8 cellular contexts compared by ENCODE assay signal in the genomic region with DNA sequence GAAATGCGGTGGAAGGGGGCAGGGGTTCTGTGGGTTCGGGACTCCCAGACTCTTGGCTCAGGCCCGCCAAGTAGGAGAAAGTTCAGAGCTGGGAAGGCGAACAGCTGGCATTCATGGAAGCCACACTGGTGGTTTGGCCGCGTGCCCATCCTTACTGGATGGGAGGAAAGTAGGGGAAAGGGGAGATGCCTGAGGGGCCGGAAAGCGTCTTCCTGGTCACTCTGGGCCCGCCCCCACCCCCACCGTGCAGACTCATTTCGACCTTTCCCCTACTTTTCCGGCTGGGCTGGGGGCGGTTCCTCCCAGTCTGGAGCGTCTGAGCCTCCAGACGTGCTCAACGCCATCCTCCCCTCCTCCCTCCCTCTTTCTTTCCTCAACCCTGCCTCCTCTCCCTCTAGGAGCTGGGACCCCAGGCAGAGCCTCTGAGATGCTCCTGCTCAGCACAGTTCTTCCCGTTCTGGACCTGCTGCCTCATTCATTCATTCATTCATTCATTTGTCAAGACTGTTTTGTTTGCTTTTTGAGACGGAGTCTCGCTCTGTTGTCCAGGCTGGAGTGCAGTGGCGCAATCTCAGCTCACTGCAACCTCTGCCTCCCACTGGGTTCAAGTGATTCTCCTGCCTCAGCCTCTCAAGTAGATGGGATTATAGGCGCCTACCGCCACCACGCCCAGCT. TPM values are rescaled to one million over a fixed set of nuclear protein-coding genes. Genes with fewer than 3 reads are reported as not detected.
A peak's percentile ranks its signal among the peaks of the same experiment; 100 is the strongest.
DNase-seq lines count a peak whose midpoint lies in the region; ATAC-seq and TF ChIP-seq lines count a peak whose summit lies in the region.

No MANE protein-coding gene starts in this region.

- ATAC-seq in HG03039 (IDR thresholded peaks at IDR 0.05; ENCODE audit: unreplicated experiment): no peak

- H3K9me3 Mint-ChIP-seq in activated CD4-positive, alpha-beta T cell treated with anti-CD3 and anti-CD28 coated beads, Interleukin-2, amount 10 ng/mL, durations not matched to agents 24 days and 14 days: no peaks in the 10 kb centered on the region
- H3K9me3 Mint-ChIP-seq in activated T-helper 1 cell treated with anti-CD3 and anti-CD28 coated beads, Interleukin-12 subunit alpha, Interleukin-12 subunit beta, Interleukin-2, Interleukin-4 antibody, amounts not matched to agents 30 ng/mL and 10 ng/mL and 1 ng/mL, durations not matched to agents 14 hours and 24 hours and 36 hours: no peaks in the 10 kb centered on the region
- H3K9me3 Mint-ChIP-seq in activated naive CD4-positive, alpha-beta T cell treated with anti-CD3 and anti-CD28 coated beads for 36 hours: no peaks in the 10 kb centered on the region

- no peak overlapping the region for H3K9ac ChIP-seq in parathyroid adenoma

- no peaks in the 10 kb centered on the region for H3K36me3 ChIP-seq in parathyroid adenoma (ENCODE audit: control insufficient read depth, insufficient read depth, low read length)

- peaks cover 11% of the 10 kb centered on the region for H3K4me1 ChIP-seq in parathyroid adenoma

- H3K9me3 ChIP-seq in parathyroid adenoma (ENCODE audit: control insufficient read depth, low read length): no peaks in the 10 kb centered on the region

- intact Hi-C loops in activated CD4-positive, alpha-beta T cell treated with anti-CD3 and anti-CD28 coated beads, Interleukin-2, amount 10 ng/mL, durations not matched to agents 24 days and 14 days (cut with micrococcal nuclease): no loop called here
- intact Hi-C loops in activated T-helper 1 cell treated with anti-CD3 and anti-CD28 coated beads, Interleukin-12 subunit alpha, Interleukin-12 subunit beta, Interleukin-2, Interleukin-4 antibody, amounts not matched to agents 30 ng/mL and 10 ng/mL and 1 ng/mL, durations not matched to agents 14 hours and 24 hours and 36 hours (cut with micrococcal nuclease): no loop called here
- intact Hi-C loops in head of caudate nucleus (cut with DNase I): no loop called here
- intact Hi-C loops in activated naive CD4-positive, alpha-beta T cell treated with anti-CD3 and anti-CD28 coated beads for 36 hours (cut with micrococcal nuclease): no loop called here

- H3K27ac Mint-ChIP-seq in activated CD4-positive, alpha-beta T cell treated with anti-CD3 and anti-CD28 coated beads, Interleukin-2, amount 10 ng/mL, durations not matched to agents 24 days and 14 days: no peak overlapping the region
- H3K27ac Mint-ChIP-seq in activated T-helper 1 cell treated with anti-CD3 and anti-CD28 coated beads, Interleukin-12 subunit alpha, Interleukin-12 subunit beta, Interleukin-2, Interleukin-4 antibody, amounts not matched to agents 30 ng/mL and 10 ng/mL and 1 ng/mL, durations not matched to agents 14 hours and 24 hours and 36 hours: peak overlapping the region; percentile 52
- H3K27ac Mint-ChIP-seq in activated naive CD4-positive, alpha-beta T cell treated with anti-CD3 and anti-CD28 coated beads for 36 hours: no peak overlapping the region

- peak overlapping the region; percentile 34 for H3K4me2 ChIP-seq in parathyroid adenoma (ENCODE audit: low read length)

- H3K4me3 Mint-ChIP-seq in activated CD4-positive, alpha-beta T cell treated with anti-CD3 and anti-CD28 coated beads, Interleukin-2, amount 10 ng/mL, durations not matched to agents 24 days and 14 days: peak overlapping the region; percentile 36
- H3K4me3 Mint-ChIP-seq in activated T-helper 1 cell treated with anti-CD3 and anti-CD28 coated beads, Interleukin-12 subunit alpha, Interleukin-12 subunit beta, Interleukin-2, Interleukin-4 antibody, amounts not matched to agents 30 ng/mL and 10 ng/mL and 1 ng/mL, durations not matched to agents 14 hours and 24 hours and 36 hours: no peak overlapping the region
- no peak overlapping the region for H3K4me3 Mint-ChIP-seq in activated naive CD4-positive, alpha-beta T cell treated with anti-CD3 and anti-CD28 coated beads for 36 hours

- H3K79me2 ChIP-seq in parathyroid adenoma: peaks cover 2% of the 10 kb centered on the region

- CTCF ChIA-PET in activated naive CD4-positive, alpha-beta T cell treated with anti-CD3 and anti-CD28 coated beads for 36 hours (lab: Charles Lee): interaction anchor here (1.1 to 3.6 kb wide), 3 partner anchors 14 to 46 kb away, joined by 4 to 18 read pairs (median 4); partner anchors contain the start of gene MARCHF2

- H2AFZ ChIP-seq in parathyroid adenoma: peak overlapping the region; percentile 34

- H3K27me3 Mint-ChIP-seq in activated CD4-positive, alpha-beta T cell treated with anti-CD3 and anti-CD28 coated beads, Interleukin-2, amount 10 ng/mL, durations not matched to agents 24 days and 14 days: peaks cover 23% of the 10 kb centered on the region
- H3K27me3 Mint-ChIP-seq in activated T-helper 1 cell treated with anti-CD3 and anti-CD28 coated beads, Interleukin-12 subunit alpha, Interleukin-12 subunit beta, Interleukin-2, Interleukin-4 antibody, amounts not matched to agents 30 ng/mL and 10 ng/mL and 1 ng/mL, durations not matched to agents 14 hours and 24 hours and 36 hours (ENCODE audit: insufficient read depth): peaks cover 27% of the 10 kb centered on the region
- peaks cover 38% of the 10 kb centered on the region for H3K27me3 Mint-ChIP-seq in activated naive CD4-positive, alpha-beta T cell treated with anti-CD3 and anti-CD28 coated beads for 36 hours (ENCODE audit: low read depth)

- H3K27me3 ChIP-seq in parathyroid adenoma (ENCODE audit: control insufficient read depth, insufficient read depth, low read length): no peaks in the 10 kb centered on the region

- H3K36me3 Mint-ChIP-seq in activated CD4-positive, alpha-beta T cell treated with anti-CD3 and anti-CD28 coated beads, Interleukin-2, amount 10 ng/mL, durations not matched to agents 24 days and 14 days (ENCODE audit: low read depth): peaks cover 1% of the 10 kb centered on the region
- H3K36me3 Mint-ChIP-seq in activated T-helper 1 cell treated with anti-CD3 and anti-CD28 coated beads, Interleukin-12 subunit alpha, Interleukin-12 subunit beta, Interleukin-2, Interleukin-4 antibody, amounts not matched to agents 30 ng/mL and 10 ng/mL and 1 ng/mL, durations not matched to agents 14 hours and 24 hours and 36 hours (ENCODE audit: low read depth): no peaks in the 10 kb centered on the region
- no peaks in the 10 kb centered on the region for H3K36me3 Mint-ChIP-seq in activated naive CD4-positive, alpha-beta T cell treated with anti-CD3 and anti-CD28 coated beads for 36 hours (ENCODE audit: low read depth)

- H3K4me3 ChIP-seq in parathyroid adenoma (ENCODE audit: low read depth, low read length): no peak overlapping the region

- H3K4me1 Mint-ChIP-seq in activated CD4-positive, alpha-beta T cell treated with anti-CD3 and anti-CD28 coated beads, Interleukin-2, amount 10 ng/mL, durations not matched to agents 24 days and 14 days: peaks cover 20% of the 10 kb centered on the region
- H3K4me1 Mint-ChIP-seq in activated T-helper 1 cell treated with anti-CD3 and anti-CD28 coated beads, Interleukin-12 subunit alpha, Interleukin-12 subunit beta, Interleukin-2, Interleukin-4 antibody, amounts not matched to agents 30 ng/mL and 10 ng/mL and 1 ng/mL, durations not matched to agents 14 hours and 24 hours and 36 hours (ENCODE audit: low read depth): peaks cover 16% of the 10 kb centered on the region
- peaks cover 12% of the 10 kb centered on the region for H3K4me1 Mint-ChIP-seq in activated naive CD4-positive, alpha-beta T cell treated with anti-CD3 and anti-CD28 coated beads for 36 hours (ENCODE audit: low read depth)

- H3K27ac ChIP-seq in parathyroid adenoma: peak overlapping the region; percentile 58

- no peak for TF ChIP-seq CTCF in parathyroid adenoma (IDR thresholded peaks at IDR 0.05)

- DNase-seq in activated CD4-positive, alpha-beta T cell treated with anti-CD3 and anti-CD28 coated beads, Interleukin-2, amount 10 ng/mL, durations not matched to agents 24 days and 14 days: no peak
- no peak for DNase-seq in activated CD4-positive, alpha-beta T cell treated with anti-CD3 and anti-CD28 coated beads for 48 hours
- DNase-seq in activated T-helper 1 cell treated with anti-CD3 and anti-CD28 coated beads, Interleukin-12 subunit alpha, Interleukin-12 subunit beta, Interleukin-2, Interleukin-4 antibody, amounts not matched to agents 30 ng/mL and 10 ng/mL and 1 ng/mL, durations not matched to agents 14 hours and 24 hours and 36 hours (ENCODE audit: low spot score): no peak
- peak; percentile 36 to 89 (median 76) for DNase-seq in head of caudate nucleus
- no peak for DNase-seq in activated naive CD4-positive, alpha-beta T cell treated with anti-CD3 and anti-CD28 coated beads for 36 hours
- no peak for DNase-seq in stimulated activated naive CD4-positive, alpha-beta T cell treated with Interleukin-2 at 50 U/mL for 16 hours (lab: John Stamatoyannopoulos, UW)

RNA-seq across cellular contexts. Expression of gene ANGPTL4, which starts 3.5 kb away (rescaled TPM):
- total RNA-seq in activated CD4-positive, alpha-beta T cell treated with anti-CD3 and anti-CD28 coated beads, Interleukin-2, amount 10 ng/mL, durations not matched to agents 24 days and 14 days: 4.0 and 4.1 TPM in 2 replicates
- total RNA-seq in activated T-helper 1 cell treated with anti-CD3 and anti-CD28 coated beads, Interleukin-12 subunit alpha, Interleukin-12 subunit beta, Interleukin-2, Interleukin-4 antibody, amounts not matched to agents 30 ng/mL and 10 ng/mL and 1 ng/mL, durations not matched to agents 14 hours and 24 hours and 36 hours: 2.3 and 3.8 TPM in 2 replicates
- not detected for total RNA-seq in activated naive CD4-positive, alpha-beta T cell treated with anti-CD3 and anti-CD28 coated beads for 36 hours

RNA-seq across cellular contexts. Expression of gene RAB11B, which starts 22.7 kb away (rescaled TPM):
- 69.4 and 74.0 TPM in 2 replicates for total RNA-seq in activated CD4-positive, alpha-beta T cell treated with anti-CD3 and anti-CD28 coated beads, Interleukin-2, amount 10 ng/mL, durations not matched to agents 24 days and 14 days
- 75.1 and 81.0 TPM in 2 replicates for total RNA-seq in activated T-helper 1 cell treated with anti-CD3 and anti-CD28 coated beads, Interleukin-12 subunit alpha, Interleukin-12 subunit beta, Interleukin-2, Interleukin-4 antibody, amounts not matched to agents 30 ng/mL and 10 ng/mL and 1 ng/mL, durations not matched to agents 14 hours and 24 hours and 36 hours
- 10 to 100 TPM; 61.9 to 69.6 TPM for total RNA-seq in activated naive CD4-positive, alpha-beta T cell treated with anti-CD3 and anti-CD28 coated beads for 36 hours

RNA-seq across cellular contexts. Expression of gene KANK3, which starts 24.4 kb away (rescaled TPM):
- total RNA-seq in activated CD4-positive, alpha-beta T cell treated with anti-CD3 and anti-CD28 coated beads, Interleukin-2, amount 10 ng/mL, durations not matched to agents 24 days and 14 days: 0.85 and 1.5 TPM in 2 replicates
- total RNA-seq in activated T-helper 1 cell treated with anti-CD3 and anti-CD28 coated beads, Interleukin-12 subunit alpha, Interleukin-12 subunit beta, Interleukin-2, Interleukin-4 antibody, amounts not matched to agents 30 ng/mL and 10 ng/mL and 1 ng/mL, durations not matched to agents 14 hours and 24 hours and 36 hours: 0.86 and 1.4 TPM in 2 replicates
- under 1 TPM; 0.17 to 0.36 TPM for total RNA-seq in activated naive CD4-positive, alpha-beta T cell treated with anti-CD3 and anti-CD28 coated beads for 36 hours

RNA-seq across cellular contexts. Expression of gene MARCHF2, which starts 45.6 kb away (rescaled TPM):
- 7.9 and 8.8 TPM in 2 replicates for total RNA-seq in activated CD4-positive, alpha-beta T cell treated with anti-CD3 and anti-CD28 coated beads, Interleukin-2, amount 10 ng/mL, durations not matched to agents 24 days and 14 days
- 8.1 and 9.6 TPM in 2 replicates for total RNA-seq in activated T-helper 1 cell treated with anti-CD3 and anti-CD28 coated beads, Interleukin-12 subunit alpha, Interleukin-12 subunit beta, Interleukin-2, Interleukin-4 antibody, amounts not matched to agents 30 ng/mL and 10 ng/mL and 1 ng/mL, durations not matched to agents 14 hours and 24 hours and 36 hours
- total RNA-seq in activated naive CD4-positive, alpha-beta T cell treated with anti-CD3 and anti-CD28 coated beads for 36 hours: 10 to 100 TPM in 1 of 2 experiments, 1 to 10 TPM in 1; 9.2 to 10.3 TPM

RNA-seq across cellular contexts. Expression of gene RPS28, which starts 46.2 kb away (rescaled TPM):
- 2,054 and 2,121 TPM in 2 replicates for total RNA-seq in activated CD4-positive, alpha-beta T cell treated with anti-CD3 and anti-CD28 coated beads, Interleukin-2, amount 10 ng/mL, durations not matched to agents 24 days and 14 days
- 1,836 and 1,872 TPM in 2 replicates for total RNA-seq in activated T-helper 1 cell treated with anti-CD3 and anti-CD28 coated beads, Interleukin-12 subunit alpha, Interleukin-12 subunit beta, Interleukin-2, Interleukin-4 antibody, amounts not matched to agents 30 ng/mL and 10 ng/mL and 1 ng/mL, durations not matched to agents 14 hours and 24 hours and 36 hours
- total RNA-seq in activated naive CD4-positive, alpha-beta T cell treated with anti-CD3 and anti-CD28 coated beads for 36 hours: 1,000 to 10,000 TPM; 2,814 to 3,007 TPM

Comparison
In these comparisons a context has a peak if more than half of its experiments do, and no peak if none do; other contexts are left out.
1. DNase-seq: peak in head of caudate nucleus (42 of 42); none in activated CD4-positive, alpha-beta T cell treated with anti-CD3 and anti-CD28 coated beads, Interleukin-2, amount 10 ng/mL, durations not matched to agents 24 days and 14 days (single experiment), activated CD4-positive, alpha-beta T cell treated with anti-CD3 and anti-CD28 coated beads for 48 hours (single experiment), activated T-helper 1 cell treated with anti-CD3 and anti-CD28 coated beads, Interleukin-12 subunit alpha, Interleukin-12 subunit beta, Interleukin-2, Interleukin-4 antibody, amounts not matched to agents 30 ng/mL and 10 ng/mL and 1 ng/mL, durations not matched to agents 14 hours and 24 hours and 36 hours (single experiment), activated naive CD4-positive, alpha-beta T cell treated with anti-CD3 and anti-CD28 coated beads for 36 hours (single experiment) and stimulated activated naive CD4-positive, alpha-beta T cell treated with Interleukin-2 at 50 U/mL for 16 hours (single experiment).